11 cellular contexts compared by ENCODE assay signal in the genomic region with DNA sequence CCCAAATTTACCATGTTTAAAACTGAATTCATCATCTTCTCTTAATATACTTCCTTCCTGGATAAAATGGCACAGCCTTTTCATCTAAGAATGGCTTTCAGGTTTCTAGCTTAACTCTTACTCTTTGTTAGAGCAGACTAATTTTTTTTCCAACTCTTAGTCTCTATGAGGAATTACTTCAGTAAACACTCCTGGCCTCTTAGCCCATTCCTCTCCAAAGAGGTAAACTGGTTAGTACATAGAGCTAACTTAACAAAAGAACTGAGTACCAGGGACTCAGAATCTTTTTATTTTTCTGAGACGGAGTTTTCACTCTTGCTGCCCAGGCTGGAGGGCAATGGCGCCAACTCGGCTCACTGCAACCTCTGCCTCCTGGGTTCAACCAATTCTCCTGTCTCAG.
"Had no signal": no experiment of that assay in that cellular context is flagged by ENCODE, and none has a peak within 500 bp of the region (broad histone marks: within the 10 kb centered on the region; RNA-seq: fewer than 3 reads in every experiment).

No MANE protein-coding gene starts in this region.

- H3K27me3 ChIP-seq: esophagus squamous epithelium, gastroesophageal sphincter had no signal

- H3K9me3 Mint-ChIP-seq: activated CD4-positive, alpha-beta memory T cell treated with anti-CD3 and anti-CD28 coated beads for 36 hours; activated naive CD4-positive, alpha-beta T cell treated with anti-CD3 and anti-CD28 coated beads, Interleukin-2, amount 50 U/mL, for 72 hours; activated T-helper 1 cell treated with anti-CD3 and anti-CD28 coated beads, Interleukin-12 subunit alpha, Interleukin-12 subunit beta, Interleukin-2, Interleukin-4 antibody, amounts not matched to agents 30 ng/mL and 10 ng/mL and 1 ng/mL, durations not matched to agents 14 hours and 24 hours and 36 hours; stimulated activated memory B cell treated with anti-CD40 and anti-IgM and Interleukin-4, amounts not matched to agents 10 μg/mL and 1 μg/mL and 100 μg/mL, for 72 hours had no signal

- ATAC-seq: activated naive CD4-positive, alpha-beta T cell treated with anti-CD3 and anti-CD28 coated beads, Interleukin-2, amount 50 U/mL, for 72 hours; gastroesophageal sphincter; sciatic nerve; stimulated activated memory B cell treated with anti-CD40 and anti-IgM and Interleukin-4, amounts not matched to agents 10 μg/mL and 1 μg/mL and 100 μg/mL, for 72 hours had no signal

- H3K27ac ChIP-seq: esophagus squamous epithelium, gastroesophageal sphincter had no signal

- DNase-seq: activated CD4-positive, CD25-positive, alpha-beta regulatory T cell; esophagus squamous epithelium; stimulated activated CD4-positive, alpha-beta T cell treated with anti-CD3 and anti-CD28 coated beads, Interleukin-2, amount 100 ng/mL, for 24 hours; T1000 had no signal

- H3K4me3 Mint-ChIP-seq: activated CD4-positive, alpha-beta memory T cell treated with anti-CD3 and anti-CD28 coated beads for 36 hours; activated T-helper 1 cell treated with anti-CD3 and anti-CD28 coated beads, Interleukin-12 subunit alpha, Interleukin-12 subunit beta, Interleukin-2, Interleukin-4 antibody, amounts not matched to agents 30 ng/mL and 10 ng/mL and 1 ng/mL, durations not matched to agents 14 hours and 24 hours and 36 hours; stimulated activated memory B cell treated with anti-CD40 and anti-IgM and Interleukin-4, amounts not matched to agents 10 μg/mL and 1 μg/mL and 100 μg/mL, for 72 hours had no signal

- H3K36me3 ChIP-seq: gastroesophageal sphincter had no signal

- H3K4me3 ChIP-seq: esophagus squamous epithelium, gastroesophageal sphincter, mucosa of descending colon had no signal

- H3K27ac Mint-ChIP-seq: activated CD4-positive, alpha-beta memory T cell treated with anti-CD3 and anti-CD28 coated beads for 36 hours; activated naive CD4-positive, alpha-beta T cell treated with anti-CD3 and anti-CD28 coated beads, Interleukin-2, amount 50 U/mL, for 72 hours; activated T-helper 1 cell treated with anti-CD3 and anti-CD28 coated beads, Interleukin-12 subunit alpha, Interleukin-12 subunit beta, Interleukin-2, Interleukin-4 antibody, amounts not matched to agents 30 ng/mL and 10 ng/mL and 1 ng/mL, durations not matched to agents 14 hours and 24 hours and 36 hours; stimulated activated memory B cell treated with anti-CD40 and anti-IgM and Interleukin-4, amounts not matched to agents 10 μg/mL and 1 μg/mL and 100 μg/mL, for 72 hours had no signal

- H3K9me3 ChIP-seq: esophagus squamous epithelium, gastroesophageal sphincter, mucosa of descending colon had no signal

- H3K27me3 Mint-ChIP-seq: activated CD4-positive, alpha-beta memory T cell treated with anti-CD3 and anti-CD28 coated beads for 36 hours; stimulated activated memory B cell treated with anti-CD40 and anti-IgM and Interleukin-4, amounts not matched to agents 10 μg/mL and 1 μg/mL and 100 μg/mL, for 72 hours had no signal
